1 cellular context compared by ENCODE assay signal in the genomic region with DNA sequence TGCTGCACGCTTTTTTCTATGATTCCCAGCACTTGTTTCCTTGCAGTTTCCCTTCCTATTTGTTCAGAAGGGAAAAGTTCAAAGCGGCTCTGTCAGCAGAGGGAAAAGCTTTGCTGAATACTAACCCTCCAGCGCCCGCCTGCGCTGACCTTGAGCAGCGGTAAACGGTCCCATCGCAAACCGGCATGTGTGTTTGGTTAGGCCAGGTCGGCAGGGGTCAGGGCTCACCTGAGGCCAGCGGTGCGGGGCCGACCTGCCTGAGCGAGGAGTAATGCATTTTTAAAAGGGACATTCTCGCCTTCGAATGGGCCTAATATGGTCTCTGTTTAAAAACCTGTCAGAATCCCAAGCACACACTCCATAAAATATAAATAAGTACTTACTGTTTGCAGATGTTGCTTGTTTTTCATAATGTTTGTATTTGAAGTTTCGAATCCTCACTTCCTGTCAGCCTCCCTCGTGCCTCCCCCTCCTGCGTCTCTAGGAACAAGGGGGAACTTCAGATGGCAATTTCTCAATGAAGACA.
A peak's percentile ranks its signal among the peaks of the same experiment; 100 is the strongest.
TF ChIP-seq lines count a peak whose summit lies in the region.

No MANE protein-coding gene starts in this region.

TF ChIP-seq in HepG2, 621 proteins besides CTCF, POLR2A, EP300 and RAD21 (continued from another document and continues in another):
- TF ChIP-seq BRD4 (CRISPR knock-in tag; IDR thresholded peaks at IDR 0.05) (peak; percentile 100), ZNF121 (CRISPR knock-in tag; IDR thresholded peaks at IDR 0.05) (peak; percentile 71), RORA (CRISPR knock-in tag; IDR thresholded peaks at IDR 0.05) (no peak), BRCA1 (CRISPR knock-in tag; IDR thresholded peaks at IDR 0.05) (0 out of 2 replicates have a peak, but pooled peaks have one; percentile 81), ZNF468 (CRISPR knock-in tag; IDR thresholded peaks at IDR 0.05) (no peak), SMYD3 (CRISPR knock-in tag; IDR thresholded peaks at IDR 0.05) (peak; percentile 59; the same call in 1 of the 2 replicates), ZEB1 (IDR thresholded peaks at IDR 0.05; ENCODE audit: insufficient replicate concordance, low read depth) (peak; percentile 98), KAT8 (CRISPR knock-in tag; IDR thresholded peaks at IDR 0.05) (peak; percentile 75), HDAC2 (CRISPR knock-in tag; IDR thresholded peaks at IDR 0.05) (peak; percentile 95; the same call in 1 of the 2 replicates), MEF2D (CRISPR knock-in tag; IDR thresholded peaks at IDR 0.05) (peak; percentile 93), KMT2A (CRISPR knock-in tag; IDR thresholded peaks at IDR 0.05) (peak; percentile 59; the same call in 1 of the 2 replicates), ZNF773 (CRISPR knock-in tag; IDR thresholded peaks at IDR 0.05; ENCODE audit: borderline replicate concordance) (0 out of 2 replicates have a peak, but pooled peaks have one; percentile 68), ZNF83 (CRISPR knock-in tag; IDR thresholded peaks at IDR 0.05; ENCODE audit: borderline replicate concordance) (no peak), ZNF878 (CRISPR knock-in tag; IDR thresholded peaks at IDR 0.05) (no peak), ZNF619 (CRISPR knock-in tag; IDR thresholded peaks at IDR 0.05) (no peak), ZMYM2 (CRISPR knock-in tag; IDR thresholded peaks at IDR 0.05) (peak; percentile 85), ZNF615 (CRISPR knock-in tag; IDR thresholded peaks at IDR 0.05; ENCODE audit: borderline replicate concordance) (no peak), RAD51 (IDR thresholded peaks at IDR 0.05; ENCODE audit: borderline replicate concordance) (no peak), NRL (CRISPR knock-in tag; IDR thresholded peaks at IDR 0.05; ENCODE audit: borderline replicate concordance) (peak; percentile 78; the same call in 1 of the 2 replicates), GATAD1 (CRISPR knock-in tag; IDR thresholded peaks at IDR 0.05) (peak; percentile 60; the same call in 1 of the 2 replicates), ZNF772 (CRISPR knock-in tag; IDR thresholded peaks at IDR 0.05) (peak; percentile 98), TRIM24 (CRISPR knock-in tag; IDR thresholded peaks at IDR 0.05) (no peak), HCFC1 (IDR thresholded peaks at IDR 0.05; ENCODE audit: low read depth, low read length) (no peak), ZNF629 (CRISPR knock-in tag; conservative IDR thresholded peaks at IDR 0.05) (peak; percentile 61), AGO1 (IDR thresholded peaks at IDR 0.05; ENCODE audit: low read depth, low read length, poor library complexity, severe bottlenecking) (no peak)
- TF ChIP-seq, protein P1, sequence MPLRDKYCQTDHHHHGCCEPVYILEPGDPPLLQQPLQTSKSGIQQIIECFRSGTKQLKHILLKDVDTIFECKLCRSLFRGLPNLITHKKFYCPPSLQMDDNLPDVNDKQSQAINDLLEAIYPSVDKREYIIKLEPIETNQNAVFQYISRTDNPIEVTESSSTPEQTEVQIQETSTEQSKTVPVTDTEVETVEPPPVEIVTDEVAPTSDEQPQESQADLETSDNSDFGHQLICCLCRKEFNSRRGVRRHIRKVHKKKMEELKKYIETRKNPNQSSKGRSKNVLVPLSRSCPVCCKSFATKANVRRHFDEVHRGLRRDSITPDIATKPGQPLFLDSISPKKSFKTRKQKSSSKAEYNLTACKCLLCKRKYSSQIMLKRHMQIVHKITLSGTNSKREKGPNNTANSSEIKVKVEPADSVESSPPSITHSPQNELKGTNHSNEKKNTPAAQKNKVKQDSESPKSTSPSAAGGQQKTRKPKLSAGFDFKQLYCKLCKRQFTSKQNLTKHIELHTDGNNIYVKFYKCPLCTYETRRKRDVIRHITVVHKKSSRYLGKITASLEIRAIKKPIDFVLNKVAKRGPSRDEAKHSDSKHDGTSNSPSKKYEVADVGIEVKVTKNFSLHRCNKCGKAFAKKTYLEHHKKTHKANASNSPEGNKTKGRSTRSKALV (CRISPR knock-in tag; IDR thresholded peaks at IDR 0.05), result peak; percentile 69; the same call in 1 of the 2 replicates
- TF ChIP-seq, protein P2, sequence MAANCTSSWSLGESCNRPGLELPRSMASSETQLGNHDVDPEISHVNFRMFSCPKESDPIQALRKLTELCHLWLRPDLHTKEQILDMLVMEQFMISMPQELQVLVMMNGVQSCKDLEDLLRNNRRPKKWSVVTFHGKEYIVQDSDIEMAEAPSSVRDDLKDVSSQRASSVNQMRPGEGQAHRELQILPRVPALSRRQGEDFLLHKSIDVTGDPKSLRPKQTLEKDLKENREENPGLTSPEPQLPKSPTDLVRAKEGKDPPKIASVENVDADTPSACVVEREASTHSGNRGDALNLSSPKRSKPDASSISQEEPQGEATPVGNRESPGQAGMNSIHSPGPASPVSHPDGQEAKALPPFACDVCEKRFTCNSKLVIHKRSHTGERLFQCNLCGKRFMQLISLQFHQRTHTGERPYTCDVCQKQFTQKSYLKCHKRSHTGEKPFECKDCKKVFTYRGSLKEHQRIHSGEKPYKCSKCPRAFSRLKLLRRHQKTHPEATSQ (CRISPR knock-in tag; IDR thresholded peaks at IDR 0.05; ENCODE audit: borderline replicate concordance), result no peak; the same call in 1 of the 2 replicates
- TF ChIP-seq, protein P3, sequence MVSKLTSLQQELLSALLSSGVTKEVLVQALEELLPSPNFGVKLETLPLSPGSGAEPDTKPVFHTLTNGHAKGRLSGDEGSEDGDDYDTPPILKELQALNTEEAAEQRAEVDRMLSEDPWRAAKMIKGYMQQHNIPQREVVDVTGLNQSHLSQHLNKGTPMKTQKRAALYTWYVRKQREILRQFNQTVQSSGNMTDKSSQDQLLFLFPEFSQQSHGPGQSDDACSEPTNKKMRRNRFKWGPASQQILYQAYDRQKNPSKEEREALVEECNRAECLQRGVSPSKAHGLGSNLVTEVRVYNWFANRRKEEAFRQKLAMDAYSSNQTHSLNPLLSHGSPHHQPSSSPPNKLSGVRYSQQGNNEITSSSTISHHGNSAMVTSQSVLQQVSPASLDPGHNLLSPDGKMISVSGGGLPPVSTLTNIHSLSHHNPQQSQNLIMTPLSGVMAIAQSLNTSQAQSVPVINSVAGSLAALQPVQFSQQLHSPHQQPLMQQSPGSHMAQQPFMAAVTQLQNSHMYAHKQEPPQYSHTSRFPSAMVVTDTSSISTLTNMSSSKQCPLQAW (CRISPR knock-in tag; IDR thresholded peaks at IDR 0.05), result peak; percentile 82
- TF ChIP-seq, protein P4, sequence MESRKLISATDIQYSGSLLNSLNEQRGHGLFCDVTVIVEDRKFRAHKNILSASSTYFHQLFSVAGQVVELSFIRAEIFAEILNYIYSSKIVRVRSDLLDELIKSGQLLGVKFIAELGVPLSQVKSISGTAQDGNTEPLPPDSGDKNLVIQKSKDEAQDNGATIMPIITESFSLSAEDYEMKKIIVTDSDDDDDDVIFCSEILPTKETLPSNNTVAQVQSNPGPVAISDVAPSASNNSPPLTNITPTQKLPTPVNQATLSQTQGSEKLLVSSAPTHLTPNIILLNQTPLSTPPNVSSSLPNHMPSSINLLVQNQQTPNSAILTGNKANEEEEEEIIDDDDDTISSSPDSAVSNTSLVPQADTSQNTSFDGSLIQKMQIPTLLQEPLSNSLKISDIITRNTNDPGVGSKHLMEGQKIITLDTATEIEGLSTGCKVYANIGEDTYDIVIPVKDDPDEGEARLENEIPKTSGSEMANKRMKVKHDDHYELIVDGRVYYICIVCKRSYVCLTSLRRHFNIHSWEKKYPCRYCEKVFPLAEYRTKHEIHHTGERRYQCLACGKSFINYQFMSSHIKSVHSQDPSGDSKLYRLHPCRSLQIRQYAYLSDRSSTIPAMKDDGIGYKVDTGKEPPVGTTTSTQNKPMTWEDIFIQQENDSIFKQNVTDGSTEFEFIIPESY (CRISPR knock-in tag; IDR thresholded peaks at IDR 0.05), result peak; percentile 73
- TF ChIP-seq, protein P5, sequence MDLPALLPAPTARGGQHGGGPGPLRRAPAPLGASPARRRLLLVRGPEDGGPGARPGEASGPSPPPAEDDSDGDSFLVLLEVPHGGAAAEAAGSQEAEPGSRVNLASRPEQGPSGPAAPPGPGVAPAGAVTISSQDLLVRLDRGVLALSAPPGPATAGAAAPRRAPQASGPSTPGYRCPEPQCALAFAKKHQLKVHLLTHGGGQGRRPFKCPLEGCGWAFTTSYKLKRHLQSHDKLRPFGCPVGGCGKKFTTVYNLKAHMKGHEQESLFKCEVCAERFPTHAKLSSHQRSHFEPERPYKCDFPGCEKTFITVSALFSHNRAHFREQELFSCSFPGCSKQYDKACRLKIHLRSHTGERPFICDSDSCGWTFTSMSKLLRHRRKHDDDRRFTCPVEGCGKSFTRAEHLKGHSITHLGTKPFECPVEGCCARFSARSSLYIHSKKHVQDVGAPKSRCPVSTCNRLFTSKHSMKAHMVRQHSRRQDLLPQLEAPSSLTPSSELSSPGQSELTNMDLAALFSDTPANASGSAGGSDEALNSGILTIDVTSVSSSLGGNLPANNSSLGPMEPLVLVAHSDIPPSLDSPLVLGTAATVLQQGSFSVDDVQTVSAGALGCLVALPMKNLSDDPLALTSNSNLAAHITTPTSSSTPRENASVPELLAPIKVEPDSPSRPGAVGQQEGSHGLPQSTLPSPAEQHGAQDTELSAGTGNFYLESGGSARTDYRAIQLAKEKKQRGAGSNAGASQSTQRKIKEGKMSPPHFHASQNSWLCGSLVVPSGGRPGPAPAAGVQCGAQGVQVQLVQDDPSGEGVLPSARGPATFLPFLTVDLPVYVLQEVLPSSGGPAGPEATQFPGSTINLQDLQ (CRISPR knock-in tag; IDR thresholded peaks at IDR 0.05), result no peak
- TF ChIP-seq, protein P6, sequence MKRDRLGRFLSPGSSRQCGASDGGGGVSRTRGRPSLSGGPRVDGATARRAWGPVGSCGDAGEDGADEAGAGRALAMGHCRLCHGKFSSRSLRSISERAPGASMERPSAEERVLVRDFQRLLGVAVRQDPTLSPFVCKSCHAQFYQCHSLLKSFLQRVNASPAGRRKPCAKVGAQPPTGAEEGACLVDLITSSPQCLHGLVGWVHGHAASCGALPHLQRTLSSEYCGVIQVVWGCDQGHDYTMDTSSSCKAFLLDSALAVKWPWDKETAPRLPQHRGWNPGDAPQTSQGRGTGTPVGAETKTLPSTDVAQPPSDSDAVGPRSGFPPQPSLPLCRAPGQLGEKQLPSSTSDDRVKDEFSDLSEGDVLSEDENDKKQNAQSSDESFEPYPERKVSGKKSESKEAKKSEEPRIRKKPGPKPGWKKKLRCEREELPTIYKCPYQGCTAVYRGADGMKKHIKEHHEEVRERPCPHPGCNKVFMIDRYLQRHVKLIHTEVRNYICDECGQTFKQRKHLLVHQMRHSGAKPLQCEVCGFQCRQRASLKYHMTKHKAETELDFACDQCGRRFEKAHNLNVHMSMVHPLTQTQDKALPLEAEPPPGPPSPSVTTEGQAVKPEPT (CRISPR knock-in tag; IDR thresholded peaks at IDR 0.05; ENCODE audit: low read depth), result no peak
- TF ChIP-seq, protein P7, sequence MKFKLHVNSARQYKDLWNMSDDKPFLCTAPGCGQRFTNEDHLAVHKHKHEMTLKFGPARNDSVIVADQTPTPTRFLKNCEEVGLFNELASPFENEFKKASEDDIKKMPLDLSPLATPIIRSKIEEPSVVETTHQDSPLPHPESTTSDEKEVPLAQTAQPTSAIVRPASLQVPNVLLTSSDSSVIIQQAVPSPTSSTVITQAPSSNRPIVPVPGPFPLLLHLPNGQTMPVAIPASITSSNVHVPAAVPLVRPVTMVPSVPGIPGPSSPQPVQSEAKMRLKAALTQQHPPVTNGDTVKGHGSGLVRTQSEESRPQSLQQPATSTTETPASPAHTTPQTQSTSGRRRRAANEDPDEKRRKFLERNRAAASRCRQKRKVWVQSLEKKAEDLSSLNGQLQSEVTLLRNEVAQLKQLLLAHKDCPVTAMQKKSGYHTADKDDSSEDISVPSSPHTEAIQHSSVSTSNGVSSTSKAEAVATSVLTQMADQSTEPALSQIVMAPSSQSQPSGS (CRISPR knock-in tag; IDR thresholded peaks at IDR 0.05), result peak; percentile 96
- TF ChIP-seq, protein P8, sequence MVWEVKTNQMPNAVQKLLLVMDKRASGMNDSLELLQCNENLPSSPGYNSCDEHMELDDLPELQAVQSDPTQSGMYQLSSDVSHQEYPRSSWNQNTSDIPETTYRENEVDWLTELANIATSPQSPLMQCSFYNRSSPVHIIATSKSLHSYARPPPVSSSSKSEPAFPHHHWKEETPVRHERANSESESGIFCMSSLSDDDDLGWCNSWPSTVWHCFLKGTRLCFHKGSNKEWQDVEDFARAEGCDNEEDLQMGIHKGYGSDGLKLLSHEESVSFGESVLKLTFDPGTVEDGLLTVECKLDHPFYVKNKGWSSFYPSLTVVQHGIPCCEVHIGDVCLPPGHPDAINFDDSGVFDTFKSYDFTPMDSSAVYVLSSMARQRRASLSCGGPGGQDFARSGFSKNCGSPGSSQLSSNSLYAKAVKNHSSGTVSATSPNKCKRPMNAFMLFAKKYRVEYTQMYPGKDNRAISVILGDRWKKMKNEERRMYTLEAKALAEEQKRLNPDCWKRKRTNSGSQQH (CRISPR knock-in tag; IDR thresholded peaks at IDR 0.05; ENCODE audit: low read depth), result no peak
- TF ChIP-seq, protein P9, sequence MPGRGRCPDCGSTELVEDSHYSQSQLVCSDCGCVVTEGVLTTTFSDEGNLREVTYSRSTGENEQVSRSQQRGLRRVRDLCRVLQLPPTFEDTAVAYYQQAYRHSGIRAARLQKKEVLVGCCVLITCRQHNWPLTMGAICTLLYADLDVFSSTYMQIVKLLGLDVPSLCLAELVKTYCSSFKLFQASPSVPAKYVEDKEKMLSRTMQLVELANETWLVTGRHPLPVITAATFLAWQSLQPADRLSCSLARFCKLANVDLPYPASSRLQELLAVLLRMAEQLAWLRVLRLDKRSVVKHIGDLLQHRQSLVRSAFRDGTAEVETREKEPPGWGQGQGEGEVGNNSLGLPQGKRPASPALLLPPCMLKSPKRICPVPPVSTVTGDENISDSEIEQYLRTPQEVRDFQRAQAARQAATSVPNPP (CRISPR knock-in tag; IDR thresholded peaks at IDR 0.05), result peak; percentile 87
- TF ChIP-seq, protein P10, sequence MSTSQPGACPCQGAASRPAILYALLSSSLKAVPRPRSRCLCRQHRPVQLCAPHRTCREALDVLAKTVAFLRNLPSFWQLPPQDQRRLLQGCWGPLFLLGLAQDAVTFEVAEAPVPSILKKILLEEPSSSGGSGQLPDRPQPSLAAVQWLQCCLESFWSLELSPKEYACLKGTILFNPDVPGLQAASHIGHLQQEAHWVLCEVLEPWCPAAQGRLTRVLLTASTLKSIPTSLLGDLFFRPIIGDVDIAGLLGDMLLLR (CRISPR knock-in tag; IDR thresholded peaks at IDR 0.05), result no peak
- TF ChIP-seq, protein P11, sequence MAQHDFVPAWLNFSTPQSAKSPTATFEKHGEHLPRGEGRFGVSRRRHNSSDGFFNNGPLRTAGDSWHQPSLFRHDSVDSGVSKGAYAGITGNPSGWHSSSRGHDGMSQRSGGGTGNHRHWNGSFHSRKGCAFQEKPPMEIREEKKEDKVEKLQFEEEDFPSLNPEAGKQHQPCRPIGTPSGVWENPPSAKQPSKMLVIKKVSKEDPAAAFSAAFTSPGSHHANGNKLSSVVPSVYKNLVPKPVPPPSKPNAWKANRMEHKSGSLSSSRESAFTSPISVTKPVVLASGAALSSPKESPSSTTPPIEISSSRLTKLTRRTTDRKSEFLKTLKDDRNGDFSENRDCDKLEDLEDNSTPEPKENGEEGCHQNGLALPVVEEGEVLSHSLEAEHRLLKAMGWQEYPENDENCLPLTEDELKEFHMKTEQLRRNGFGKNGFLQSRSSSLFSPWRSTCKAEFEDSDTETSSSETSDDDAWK (CRISPR knock-in tag; IDR thresholded peaks at IDR 0.05), result no peak
- TF ChIP-seq, protein P12, sequence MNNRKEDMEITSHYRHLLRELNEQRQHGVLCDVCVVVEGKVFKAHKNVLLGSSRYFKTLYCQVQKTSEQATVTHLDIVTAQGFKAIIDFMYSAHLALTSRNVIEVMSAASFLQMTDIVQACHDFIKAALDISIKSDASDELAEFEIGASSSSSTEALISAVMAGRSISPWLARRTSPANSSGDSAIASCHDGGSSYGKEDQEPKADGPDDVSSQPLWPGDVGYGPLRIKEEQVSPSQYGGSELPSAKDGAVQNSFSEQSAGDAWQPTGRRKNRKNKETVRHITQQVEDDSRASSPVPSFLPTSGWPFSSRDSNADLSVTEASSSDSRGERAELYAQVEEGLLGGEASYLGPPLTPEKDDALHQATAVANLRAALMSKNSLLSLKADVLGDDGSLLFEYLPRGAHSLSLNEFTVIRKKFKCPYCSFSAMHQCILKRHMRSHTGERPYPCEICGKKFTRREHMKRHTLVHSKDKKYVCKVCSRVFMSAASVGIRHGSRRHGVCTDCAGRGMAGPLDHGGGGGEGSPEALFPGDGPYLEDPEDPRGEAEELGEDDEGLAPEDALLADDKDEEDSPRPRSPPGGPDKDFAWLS (CRISPR knock-in tag; IDR thresholded peaks at IDR 0.05; ENCODE audit: borderline replicate concordance), result no peak
